Comparison of ENCODE assay signal across 25 cellular contexts in genomic region chr11:93041682-93042081, GRCh38.
"Had no signal": no experiment of that assay in that cellular context is flagged by ENCODE, and none has a peak within 500 bp of the region (broad histone marks: within the 10 kb centered on the region; RNA-seq: fewer than 3 reads in every experiment).

No MANE protein-coding gene starts in this region.

- H3K9ac ChIP-seq: neural progenitor cell, parathyroid adenoma had no signal

- FAIRE-seq: small intestine had no signal

- H3K4me2 ChIP-seq: neural progenitor cell had no signal

- H3K4me1 ChIP-seq: neural progenitor cell, parathyroid adenoma, psoas muscle, right lobe of liver, sigmoid colon, suprapubic skin, testis, tibial artery, transverse colon, upper lobe of right lung, uterus had no signal

- H3K79me2 ChIP-seq: parathyroid adenoma had no signal

- ATAC-seq: natural killer cell; psoas muscle; right cardiac atrium; right lobe of liver; stimulated activated effector memory CD8-positive, alpha-beta T cell treated with anti-CD3 and anti-CD28 coated beads, Interleukin-12 subunit alpha, Interleukin-12 subunit beta, amount 100 ng/mL, for 72 hours; stimulated activated naive B cell treated with anti-CD40 and anti-IgM and Interleukin-4, amounts not matched to agents 10 μg/mL and 1 μg/mL and 100 μg/mL, for 72 hours; upper lobe of right lung had no signal

- H3K27ac ChIP-seq: neural progenitor cell, ovary, parathyroid adenoma, psoas muscle, right lobe of liver, sigmoid colon, suprapubic skin, testis, tibial artery, transverse colon, upper lobe of right lung, uterus had no signal

- H2AFZ ChIP-seq: neural progenitor cell, parathyroid adenoma had no signal

- H3K4me3 ChIP-seq: neural progenitor cell, ovary, psoas muscle, right lobe of liver, sigmoid colon, suprapubic skin, testis, tibial artery, transverse colon, upper lobe of right lung, uterus had no signal

- H3K36me3 ChIP-seq: neural progenitor cell, ovary, right lobe of liver, sigmoid colon, suprapubic skin, tibial artery, transverse colon, upper lobe of right lung, uterus had no signal

- DNase-seq: natural killer cell; occipital lobe; ovary; posterior cingulate gyrus; psoas muscle; right cardiac atrium; right lobe of liver; sigmoid colon; small intestine; stimulated activated CD4-positive, alpha-beta T cell treated with anti-CD3 and anti-CD28 coated beads, Interleukin-15, amount 100 ng/mL, for 24 hours; stimulated activated CD4-positive, alpha-beta T cell treated with anti-CD3 and anti-CD28 coated beads, Interleukin-2, amount 100 ng/mL, for 24 hours; stimulated activated CD4-positive, alpha-beta T cell treated with anti-CD3 and anti-CD28 coated beads, Interleukin-2, amount 100 ng/mL, for 48 hours; stimulated activated CD4-positive, alpha-beta T cell treated with anti-CD3 and anti-CD28 coated beads, Interleukin-4, amount 100 ng/mL, for 24 hours; stimulated activated naive B cell treated with anti-CD40 and anti-IgM and Interleukin-4, amounts not matched to agents 10 μg/mL and 1 μg/mL and 100 μg/mL, for 72 hours; stimulated activated naive CD4-positive, alpha-beta T cell treated with Interleukin-2 at 50 U/mL for 16 hours; substantia nigra; testis; tibial artery; transverse colon; upper lobe of right lung; uterus had no signal

- H3K9me3 ChIP-seq: ovary, psoas muscle, right lobe of liver, testis, upper lobe of right lung, uterus had no signal

- H3K27me3 ChIP-seq: neural progenitor cell, ovary, right lobe of liver, sigmoid colon, suprapubic skin, testis, tibial artery, transverse colon, upper lobe of right lung, uterus had no signal
